Comparison of ENCODE assay signal across 1 cellular context in genomic region chr9:71627537-71627936, GRCh38.
A peak's percentile ranks its signal among the peaks of the same experiment; 100 is the strongest.
TF ChIP-seq lines count a peak whose summit lies in the region.

No MANE protein-coding gene starts in this region.

TF ChIP-seq in liver, 16 proteins besides CTCF, POLR2A, EP300 and RAD21 (continued from another document):
- TF ChIP-seq, protein P1, sequence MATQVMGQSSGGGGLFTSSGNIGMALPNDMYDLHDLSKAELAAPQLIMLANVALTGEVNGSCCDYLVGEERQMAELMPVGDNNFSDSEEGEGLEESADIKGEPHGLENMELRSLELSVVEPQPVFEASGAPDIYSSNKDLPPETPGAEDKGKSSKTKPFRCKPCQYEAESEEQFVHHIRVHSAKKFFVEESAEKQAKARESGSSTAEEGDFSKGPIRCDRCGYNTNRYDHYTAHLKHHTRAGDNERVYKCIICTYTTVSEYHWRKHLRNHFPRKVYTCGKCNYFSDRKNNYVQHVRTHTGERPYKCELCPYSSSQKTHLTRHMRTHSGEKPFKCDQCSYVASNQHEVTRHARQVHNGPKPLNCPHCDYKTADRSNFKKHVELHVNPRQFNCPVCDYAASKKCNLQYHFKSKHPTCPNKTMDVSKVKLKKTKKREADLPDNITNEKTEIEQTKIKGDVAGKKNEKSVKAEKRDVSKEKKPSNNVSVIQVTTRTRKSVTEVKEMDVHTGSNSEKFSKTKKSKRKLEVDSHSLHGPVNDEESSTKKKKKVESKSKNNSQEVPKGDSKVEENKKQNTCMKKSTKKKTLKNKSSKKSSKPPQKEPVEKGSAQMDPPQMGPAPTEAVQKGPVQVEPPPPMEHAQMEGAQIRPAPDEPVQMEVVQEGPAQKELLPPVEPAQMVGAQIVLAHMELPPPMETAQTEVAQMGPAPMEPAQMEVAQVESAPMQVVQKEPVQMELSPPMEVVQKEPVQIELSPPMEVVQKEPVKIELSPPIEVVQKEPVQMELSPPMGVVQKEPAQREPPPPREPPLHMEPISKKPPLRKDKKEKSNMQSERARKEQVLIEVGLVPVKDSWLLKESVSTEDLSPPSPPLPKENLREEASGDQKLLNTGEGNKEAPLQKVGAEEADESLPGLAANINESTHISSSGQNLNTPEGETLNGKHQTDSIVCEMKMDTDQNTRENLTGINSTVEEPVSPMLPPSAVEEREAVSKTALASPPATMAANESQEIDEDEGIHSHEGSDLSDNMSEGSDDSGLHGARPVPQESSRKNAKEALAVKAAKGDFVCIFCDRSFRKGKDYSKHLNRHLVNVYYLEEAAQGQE (IDR thresholded peaks at IDR 0.05) = peak; percentile 27
- TF ChIP-seq GABPA (IDR thresholded peaks at IDR 0.05 in 1 of 2, conservative IDR thresholded peaks at IDR 0.05 in 1 of 2) (no peak), HNF4A (conservative IDR thresholded peaks at IDR 0.05) (peak; percentile 89 to 92), RXRA (IDR thresholded peaks at IDR 0.05) (peak; percentile 54 to 76), YY1 (IDR thresholded peaks at IDR 0.05) (peak; percentile 50), TAF1 (conservative IDR thresholded peaks at IDR 0.05) (peak; percentile 50), FOXA2 (IDR thresholded peaks at IDR 0.05) (no peak)
